In genomic region chr19:29476528-29476927, GRCh38 we compare ENCODE assay signal across 16 cellular contexts. TPM values are rescaled to one million over a fixed set of nuclear protein-coding genes. Genes with fewer than 3 reads are reported as not detected.
DNase-seq lines count a peak whose midpoint lies in the region; ATAC-seq and TF ChIP-seq lines count a peak whose summit lies in the region.
"Had no signal": no experiment of that assay in that cellular context is flagged by ENCODE, and none has a peak within 500 bp of the region (broad histone marks: within the 10 kb centered on the region; RNA-seq: fewer than 3 reads in every experiment).

No MANE protein-coding gene starts in this region.

- H3K4me3 Mint-ChIP-seq in activated CD4-positive, alpha-beta T cell treated with anti-CD3 and anti-CD28 coated beads, Interleukin-2, amount 10 ng/mL, durations not matched to agents 24 days and 14 days: no peak overlapping the region
- no peak overlapping the region for H3K4me3 Mint-ChIP-seq in activated CD4-positive, alpha-beta T cell treated with anti-CD3 and anti-CD28 coated beads, Interleukin-2, amount 10 ng/mL, durations not matched to agents 7 days and 5 days
- H3K4me3 Mint-ChIP-seq in nephron progenitor cell (no peak overlapping the region), T-helper 17 cell (no peak overlapping the region)
- H3K4me3 Mint-ChIP-seq: CD14-positive monocyte; CD8-positive, alpha-beta T cell had no signal

- peaks cover 9% of the 10 kb centered on the region for H3K27me3 Mint-ChIP-seq in activated CD4-positive, alpha-beta T cell treated with anti-CD3 and anti-CD28 coated beads, Interleukin-2, amount 10 ng/mL, durations not matched to agents 24 days and 14 days
- H3K27me3 Mint-ChIP-seq in activated CD4-positive, alpha-beta T cell treated with anti-CD3 and anti-CD28 coated beads, Interleukin-2, amount 10 ng/mL, durations not matched to agents 7 days and 5 days: peaks cover 14% of the 10 kb centered on the region
- peaks cover 26% of the 10 kb centered on the region for H3K27me3 Mint-ChIP-seq in nephron progenitor cell (ENCODE audit: low read depth, poor library complexity)
- H3K27me3 Mint-ChIP-seq in T-helper 17 cell: peaks cover 60% of the 10 kb centered on the region

- in situ Hi-C loops in GM13977 (cut with MboI; ENCODE audit: low pct_unique_long_range_greater_than_20kb, low sequenced_read_pairs, unreplicated experiment): no loop called here

- DNase-seq in activated CD4-positive, alpha-beta T cell treated with anti-CD3 and anti-CD28 coated beads, Interleukin-2, amount 10 ng/mL, durations not matched to agents 24 days and 14 days: peak; percentile 30
- no peak for DNase-seq in activated CD4-positive, alpha-beta T cell treated with anti-CD3 and anti-CD28 coated beads, Interleukin-2, amount 10 ng/mL, durations not matched to agents 7 days and 5 days
- DNase-seq in NCI-H2227 treated with DMSO at 0.1 percent for 48 hours (lab: John Stamatoyannopoulos, UW) (peak; percentile 72), nephron progenitor cell (no peak), GM13977 (ENCODE audit: low spot score) (no peak), T-helper 17 cell (no peak)
- DNase-seq: CD8-positive, alpha-beta T cell; COR-L47; DMS153; GM23248 had no signal

- POLR2A ChIA-PET in activated CD4-positive, alpha-beta T cell treated with anti-CD3 and anti-CD28 coated beads, Interleukin-2, amount 10 ng/mL, durations not matched to agents 7 days and 5 days (lab: Charles Lee): no interaction called here

- H3K4me1 Mint-ChIP-seq in activated CD4-positive, alpha-beta T cell treated with anti-CD3 and anti-CD28 coated beads, Interleukin-2, amount 10 ng/mL, durations not matched to agents 24 days and 14 days: no peaks in the 10 kb centered on the region
- H3K4me1 Mint-ChIP-seq in activated CD4-positive, alpha-beta T cell treated with anti-CD3 and anti-CD28 coated beads, Interleukin-2, amount 10 ng/mL, durations not matched to agents 7 days and 5 days: no peaks in the 10 kb centered on the region
- peaks cover 18% of the 10 kb centered on the region for H3K4me1 Mint-ChIP-seq in nephron progenitor cell
- H3K4me1 Mint-ChIP-seq in T-helper 17 cell: no peaks in the 10 kb centered on the region
- H3K4me1 Mint-ChIP-seq: CD14-positive monocyte had no signal

- no peak overlapping the region for H3K27ac Mint-ChIP-seq in activated CD4-positive, alpha-beta T cell treated with anti-CD3 and anti-CD28 coated beads, Interleukin-2, amount 10 ng/mL, durations not matched to agents 24 days and 14 days
- H3K27ac Mint-ChIP-seq in activated CD4-positive, alpha-beta T cell treated with anti-CD3 and anti-CD28 coated beads, Interleukin-2, amount 10 ng/mL, durations not matched to agents 7 days and 5 days: no peak overlapping the region
- H3K27ac Mint-ChIP-seq in nephron progenitor cell (peak overlapping the region; percentile 68), T-helper 17 cell (no peak overlapping the region)
- H3K27ac Mint-ChIP-seq: CD14-positive monocyte; CD8-positive, alpha-beta T cell had no signal

- no peaks in the 10 kb centered on the region for H3K9me3 ChIP-seq in T-helper 17 cell (ENCODE audit: control insufficient read depth, low read length, poor library complexity, severe bottlenecking)

- no peaks in the 10 kb centered on the region for H3K36me3 Mint-ChIP-seq in activated CD4-positive, alpha-beta T cell treated with anti-CD3 and anti-CD28 coated beads, Interleukin-2, amount 10 ng/mL, durations not matched to agents 24 days and 14 days (ENCODE audit: low read depth)
- no peaks in the 10 kb centered on the region for H3K36me3 Mint-ChIP-seq in activated CD4-positive, alpha-beta T cell treated with anti-CD3 and anti-CD28 coated beads, Interleukin-2, amount 10 ng/mL, durations not matched to agents 7 days and 5 days (ENCODE audit: low read depth)
- H3K36me3 Mint-ChIP-seq in nephron progenitor cell (ENCODE audit: low read depth): peaks cover 16% of the 10 kb centered on the region
- H3K36me3 Mint-ChIP-seq in T-helper 17 cell (ENCODE audit: low read depth): peaks cover 2% of the 10 kb centered on the region
- H3K36me3 Mint-ChIP-seq: CD14-positive monocyte had no signal

- ATAC-seq in HG02884 (IDR thresholded peaks at IDR 0.05; ENCODE audit: unreplicated experiment) (no peak), T-helper 17 cell (no peak)
- ATAC-seq: CD8-positive, alpha-beta T cell; GM12878; HCT116 had no signal

- intact Hi-C loops in activated CD4-positive, alpha-beta T cell treated with anti-CD3 and anti-CD28 coated beads, Interleukin-2, amount 10 ng/mL, durations not matched to agents 24 days and 14 days (cut with micrococcal nuclease): loop anchor here (10.0 kb wide), 1 partner anchor 48 kb away; the partner anchor contains the start of gene VSTM2B

- CTCF ChIA-PET in activated CD4-positive, alpha-beta T cell treated with anti-CD3 and anti-CD28 coated beads, Interleukin-2, amount 10 ng/mL, durations not matched to agents 7 days and 5 days (lab: Charles Lee): no interaction called here

- peaks cover 6% of the 10 kb centered on the region for H3K9me3 Mint-ChIP-seq in activated CD4-positive, alpha-beta T cell treated with anti-CD3 and anti-CD28 coated beads, Interleukin-2, amount 10 ng/mL, durations not matched to agents 24 days and 14 days
- H3K9me3 Mint-ChIP-seq in activated CD4-positive, alpha-beta T cell treated with anti-CD3 and anti-CD28 coated beads, Interleukin-2, amount 10 ng/mL, durations not matched to agents 7 days and 5 days: peaks cover 14% of the 10 kb centered on the region
- peaks cover 25% of the 10 kb centered on the region for H3K9me3 Mint-ChIP-seq in nephron progenitor cell

- TF ChIP-seq CTCF in nephron progenitor cell (IDR thresholded peaks at IDR 0.05) (no peak), GM13977 (IDR thresholded peaks at IDR 0.05; ENCODE audit: extremely low read depth, insufficient read depth, missing control alignments) (no peak)

RNA-seq across cellular contexts. Expression of gene VSTM2B, which starts 49.3 kb away (rescaled TPM):
- not detected in 2 replicates for total RNA-seq in activated CD4-positive, alpha-beta T cell treated with anti-CD3 and anti-CD28 coated beads, Interleukin-2, amount 10 ng/mL, durations not matched to agents 24 days and 14 days
- not detected for total RNA-seq in activated CD4-positive, alpha-beta T cell treated with anti-CD3 and anti-CD28 coated beads, Interleukin-2, amount 10 ng/mL, durations not matched to agents 7 days and 5 days
- total RNA-seq in T-helper 17 cell: not detected
- total RNA-seq: A673; CD8-positive, alpha-beta T cell; Daoy; GM12878; GM23248 had no signal

Comparison
In these comparisons a context has a peak if more than half of its experiments do, and no peak if none do; other contexts are left out.
1. DNase-seq: peak in activated CD4-positive, alpha-beta T cell treated with anti-CD3 and anti-CD28 coated beads, Interleukin-2, amount 10 ng/mL, durations not matched to agents 24 days and 14 days (single experiment) and NCI-H2227 treated with DMSO at 0.1 percent for 48 hours (single experiment); none in activated CD4-positive, alpha-beta T cell treated with anti-CD3 and anti-CD28 coated beads, Interleukin-2, amount 10 ng/mL, durations not matched to agents 7 days and 5 days (single experiment), nephron progenitor cell (single experiment), GM13977 (single experiment) and T-helper 17 cell (0 of 3).